In genomic region chr10:19518632-19519031, GRCh38 we compare ENCODE assay signal across 18 cellular contexts.
"Had no signal": no experiment of that assay in that cellular context is flagged by ENCODE, and none has a peak within 500 bp of the region (broad histone marks: within the 10 kb centered on the region; RNA-seq: fewer than 3 reads in every experiment).

No MANE protein-coding gene starts in this region.

- H3K9me3 Mint-ChIP-seq: activated naive CD4-positive, alpha-beta T cell treated with anti-CD3 and anti-CD28 coated beads, Interleukin-2, amount 50 U/mL, for 24 hours had no signal

- H3K4me1 Mint-ChIP-seq: activated naive CD4-positive, alpha-beta T cell treated with anti-CD3 and anti-CD28 coated beads, Interleukin-2, amount 50 U/mL, for 24 hours; immature natural killer cell; memory B cell; naive B cell; neural progenitor cell had no signal

- DNase-seq: activated CD4-positive, CD25-positive, alpha-beta regulatory T cell treated with anti-CD3 and anti-CD28 coated beads, Interleukin-2, amount 50 U/mL, for 72 hours; activated gamma-delta T cell; activated T-cell treated with anti-CD3 and anti-CD28 coated beads, Interleukin-2, amount 50 U/mL, for 72 hours; cerebellar nuclear complex; cortex of kidney; immature natural killer cell; kidney glomerular epithelial cell; left ventricle myocardium superior; mucosa of descending colon; naive B cell; psoas muscle; right cardiac atrium; stomach; trophoblast cell had no signal

- H3K4me3 Mint-ChIP-seq: activated naive CD4-positive, alpha-beta T cell treated with anti-CD3 and anti-CD28 coated beads, Interleukin-2, amount 50 U/mL, for 24 hours; activated T-cell treated with anti-CD3 and anti-CD28 coated beads, Interleukin-2, amount 50 U/mL, for 72 hours; immature natural killer cell; memory B cell; naive B cell; neural progenitor cell; T-helper 1 cell treated with Interleukin-12 subunit alpha and Interleukin-12 subunit beta and Interleukin-4 antibody, amounts not matched to agents 30 μg/mL and 1 μg/mL, for 36 hours had no signal

- ATAC-seq: left ventricle myocardium superior, mucosa of descending colon, psoas muscle, right cardiac atrium had no signal

- H3K36me3 Mint-ChIP-seq: activated naive CD4-positive, alpha-beta T cell treated with anti-CD3 and anti-CD28 coated beads, Interleukin-2, amount 50 U/mL, for 24 hours; immature natural killer cell; memory B cell; naive B cell; neural progenitor cell had no signal

- H3K27ac Mint-ChIP-seq: activated naive CD4-positive, alpha-beta T cell treated with anti-CD3 and anti-CD28 coated beads, Interleukin-2, amount 50 U/mL, for 24 hours; activated T-cell treated with anti-CD3 and anti-CD28 coated beads, Interleukin-2, amount 50 U/mL, for 72 hours; immature natural killer cell; memory B cell; naive B cell; neural progenitor cell; T-helper 1 cell treated with Interleukin-12 subunit alpha and Interleukin-12 subunit beta and Interleukin-4 antibody, amounts not matched to agents 30 μg/mL and 1 μg/mL, for 36 hours had no signal

- H3K27me3 Mint-ChIP-seq: activated naive CD4-positive, alpha-beta T cell treated with anti-CD3 and anti-CD28 coated beads, Interleukin-2, amount 50 U/mL, for 24 hours; memory B cell; naive B cell had no signal
